ENCODE assay signal across 25 cellular contexts in genomic region chr6:37826993-37827392, GRCh38.
"Had no signal": no experiment of that assay in that cellular context is flagged by ENCODE, and none has a peak within 500 bp of the region (broad histone marks: within the 10 kb centered on the region; RNA-seq: fewer than 3 reads in every experiment).

No MANE protein-coding gene starts in this region.

- FAIRE-seq: endothelial cell of umbilical vein, kidney, urothelium cell line had no signal

- H3K4me3 Mint-ChIP-seq: activated CD4-positive, alpha-beta memory T cell treated with anti-CD3 and anti-CD28 coated beads for 36 hours; activated CD4-positive, alpha-beta T cell treated with anti-CD3 and anti-CD28 coated beads, Interleukin-2, amount 10 ng/mL, durations not matched to agents 24 days and 14 days; activated T-cell treated with anti-CD3 and anti-CD28 coated beads, Interleukin-2, amount 50 U/mL, for 72 hours; mesothelial cell of epicardium; neural crest cell had no signal

- H3K36me3 ChIP-seq: adrenal gland, gastroesophageal sphincter, right lobe of liver, thoracic aorta had no signal

- H3K27ac ChIP-seq: body of pancreas, gastroesophageal sphincter, hepatocyte, right lobe of liver, thoracic aorta, VCaP had no signal

- H3K27me3 Mint-ChIP-seq: activated CD4-positive, alpha-beta memory T cell treated with anti-CD3 and anti-CD28 coated beads for 36 hours; activated CD4-positive, alpha-beta T cell treated with anti-CD3 and anti-CD28 coated beads, Interleukin-2, amount 10 ng/mL, durations not matched to agents 24 days and 14 days; naive B cell had no signal

- DNase-seq: activated CD4-positive, alpha-beta memory T cell treated with anti-CD3 and anti-CD28 coated beads for 36 hours; activated CD4-positive, alpha-beta T cell treated with anti-CD3 and anti-CD28 coated beads, Interleukin-2, amount 10 ng/mL, durations not matched to agents 24 days and 14 days; activated naive CD4-positive, alpha-beta T cell; activated T-cell treated with anti-CD3 and anti-CD28 coated beads, Interleukin-2, amount 50 U/mL, for 72 hours; adrenal gland; aorta; body of pancreas; cortex of kidney; kidney; left colon; naive B cell; right lobe of liver; stimulated activated CD4-positive, alpha-beta T cell treated with anti-CD3 and anti-CD28 coated beads, Interleukin-12 subunit alpha, Interleukin-12 subunit beta, amount 100 ng/mL, for 4 hours; stimulated activated CD4-positive, alpha-beta T cell treated with anti-CD3 and anti-CD28 coated beads, Interleukin-4, amount 100 ng/mL, for 1 hour; stimulated activated naive CD8-positive, alpha-beta T cell treated with anti-CD3 and anti-CD28 coated beads, Interleukin-15, Interleukin-2, amounts not matched to agents 100 U/mL and 50 U/mL, for 24 hours; trophoblast cell had no signal

- H3K27ac Mint-ChIP-seq: activated CD4-positive, alpha-beta memory T cell treated with anti-CD3 and anti-CD28 coated beads for 36 hours; activated T-cell treated with anti-CD3 and anti-CD28 coated beads, Interleukin-2, amount 50 U/mL, for 72 hours had no signal

- H3K27me3 ChIP-seq: adrenal gland, body of pancreas, gastroesophageal sphincter, hepatocyte, right lobe of liver had no signal

- H3K9me3 Mint-ChIP-seq: activated CD4-positive, alpha-beta memory T cell treated with anti-CD3 and anti-CD28 coated beads for 36 hours; activated CD4-positive, alpha-beta T cell treated with anti-CD3 and anti-CD28 coated beads, Interleukin-2, amount 10 ng/mL, durations not matched to agents 24 days and 14 days; activated T-cell treated with anti-CD3 and anti-CD28 coated beads, Interleukin-2, amount 50 U/mL, for 72 hours; mesothelial cell of epicardium; naive B cell; neural crest cell had no signal

- H3K36me3 Mint-ChIP-seq: naive B cell had no signal

- H3K4me3 ChIP-seq: adrenal gland, body of pancreas, gastroesophageal sphincter, hepatocyte, right lobe of liver, thoracic aorta had no signal

- H3K9me3 ChIP-seq: adrenal gland, body of pancreas, gastroesophageal sphincter, right lobe of liver, thoracic aorta had no signal

- ATAC-seq: activated naive CD4-positive, alpha-beta T cell treated with anti-CD3 and anti-CD28 coated beads, Interleukin-2, amount 50 U/mL, for 72 hours; activated T-cell treated with anti-CD3 and anti-CD28 coated beads, Interleukin-2, amount 50 U/mL, for 72 hours; body of pancreas; stimulated activated naive CD8-positive, alpha-beta T cell treated with anti-CD3 and anti-CD28 coated beads, Interleukin-15, Interleukin-2, amounts not matched to agents 100 U/mL and 50 U/mL, for 24 hours had no signal
